ENCODE assay signal across 1 cellular context in the genomic region with DNA sequence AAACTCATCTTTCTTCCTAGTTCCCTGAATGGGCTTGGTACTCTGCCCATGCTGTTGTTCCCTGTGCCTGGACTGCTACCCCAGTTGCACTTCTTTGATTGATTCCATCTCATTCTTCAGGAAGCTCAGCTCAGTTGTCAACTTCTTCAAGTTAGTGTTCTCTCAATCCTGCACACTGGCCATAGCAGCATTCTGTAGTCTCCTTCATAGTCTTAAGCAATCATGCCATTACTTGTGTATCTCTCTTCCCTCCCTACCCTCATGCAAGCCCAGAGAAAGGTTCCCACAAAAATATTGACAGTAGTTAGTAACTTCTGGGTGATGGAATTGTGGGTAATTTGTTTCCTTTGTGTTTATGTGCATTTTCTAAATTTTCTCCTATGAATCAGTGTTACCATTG.
TF ChIP-seq lines count a peak whose summit lies in the region.

No MANE protein-coding gene starts in this region.

TF ChIP-seq in WTC11, 78 proteins besides CTCF, POLR2A, EP300 and RAD21 (continued from another document):
- TF ChIP-seq, protein P1, sequence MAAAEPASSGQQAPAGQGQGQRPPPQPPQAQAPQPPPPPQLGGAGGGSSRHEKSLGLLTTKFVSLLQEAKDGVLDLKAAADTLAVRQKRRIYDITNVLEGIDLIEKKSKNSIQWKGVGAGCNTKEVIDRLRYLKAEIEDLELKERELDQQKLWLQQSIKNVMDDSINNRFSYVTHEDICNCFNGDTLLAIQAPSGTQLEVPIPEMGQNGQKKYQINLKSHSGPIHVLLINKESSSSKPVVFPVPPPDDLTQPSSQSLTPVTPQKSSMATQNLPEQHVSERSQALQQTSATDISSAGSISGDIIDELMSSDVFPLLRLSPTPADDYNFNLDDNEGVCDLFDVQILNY (CRISPR knock-in tag; IDR thresholded peaks at IDR 0.05), result no peak
- TF ChIP-seq KAT7 (CRISPR knock-in tag; IDR thresholded peaks at IDR 0.05; ENCODE audit: borderline replicate concordance) (no peak), ZNF219 (CRISPR knock-in tag; IDR thresholded peaks at IDR 0.05; ENCODE audit: borderline replicate concordance) (no peak), ZNF138 (CRISPR knock-in tag; conservative IDR thresholded peaks at IDR 0.05) (no peak), NR2C2 (CRISPR knock-in tag; IDR thresholded peaks at IDR 0.05) (no peak), TCF7 (CRISPR knock-in tag; IDR thresholded peaks at IDR 0.05; ENCODE audit: low read depth) (no peak), CREM (CRISPR knock-in tag; IDR thresholded peaks at IDR 0.05) (no peak), NFE2L1 (CRISPR knock-in tag; IDR thresholded peaks at IDR 0.05) (no peak), ZNF232 (CRISPR knock-in tag; IDR thresholded peaks at IDR 0.05) (no peak), ATF1 (CRISPR knock-in tag; IDR thresholded peaks at IDR 0.05) (no peak), FOXP1 (CRISPR knock-in tag; IDR thresholded peaks at IDR 0.05; ENCODE audit: borderline replicate concordance) (no peak), NR1H2 (CRISPR knock-in tag; IDR thresholded peaks at IDR 0.05) (no peak)
- TF ChIP-seq, protein P2, sequence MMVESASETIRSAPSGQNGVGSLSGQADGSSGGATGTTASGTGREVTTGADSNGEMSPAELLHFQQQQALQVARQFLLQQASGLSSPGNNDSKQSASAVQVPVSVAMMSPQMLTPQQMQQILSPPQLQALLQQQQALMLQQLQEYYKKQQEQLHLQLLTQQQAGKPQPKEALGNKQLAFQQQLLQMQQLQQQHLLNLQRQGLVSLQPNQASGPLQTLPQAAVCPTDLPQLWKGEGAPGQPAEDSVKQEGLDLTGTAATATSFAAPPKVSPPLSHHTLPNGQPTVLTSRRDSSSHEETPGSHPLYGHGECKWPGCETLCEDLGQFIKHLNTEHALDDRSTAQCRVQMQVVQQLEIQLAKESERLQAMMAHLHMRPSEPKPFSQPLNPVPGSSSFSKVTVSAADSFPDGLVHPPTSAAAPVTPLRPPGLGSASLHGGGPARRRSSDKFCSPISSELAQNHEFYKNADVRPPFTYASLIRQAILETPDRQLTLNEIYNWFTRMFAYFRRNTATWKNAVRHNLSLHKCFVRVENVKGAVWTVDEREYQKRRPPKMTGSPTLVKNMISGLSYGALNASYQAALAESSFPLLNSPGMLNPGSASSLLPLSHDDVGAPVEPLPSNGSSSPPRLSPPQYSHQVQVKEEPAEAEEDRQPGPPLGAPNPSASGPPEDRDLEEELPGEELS (CRISPR knock-in tag; IDR thresholded peaks at IDR 0.05), result no peak
- TF ChIP-seq, protein P3, sequence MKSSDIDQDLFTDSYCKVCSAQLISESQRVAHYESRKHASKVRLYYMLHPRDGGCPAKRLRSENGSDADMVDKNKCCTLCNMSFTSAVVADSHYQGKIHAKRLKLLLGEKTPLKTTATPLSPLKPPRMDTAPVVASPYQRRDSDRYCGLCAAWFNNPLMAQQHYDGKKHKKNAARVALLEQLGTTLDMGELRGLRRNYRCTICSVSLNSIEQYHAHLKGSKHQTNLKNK (CRISPR knock-in tag; IDR thresholded peaks at IDR 0.05), result no peak
- TF ChIP-seq, protein P4, sequence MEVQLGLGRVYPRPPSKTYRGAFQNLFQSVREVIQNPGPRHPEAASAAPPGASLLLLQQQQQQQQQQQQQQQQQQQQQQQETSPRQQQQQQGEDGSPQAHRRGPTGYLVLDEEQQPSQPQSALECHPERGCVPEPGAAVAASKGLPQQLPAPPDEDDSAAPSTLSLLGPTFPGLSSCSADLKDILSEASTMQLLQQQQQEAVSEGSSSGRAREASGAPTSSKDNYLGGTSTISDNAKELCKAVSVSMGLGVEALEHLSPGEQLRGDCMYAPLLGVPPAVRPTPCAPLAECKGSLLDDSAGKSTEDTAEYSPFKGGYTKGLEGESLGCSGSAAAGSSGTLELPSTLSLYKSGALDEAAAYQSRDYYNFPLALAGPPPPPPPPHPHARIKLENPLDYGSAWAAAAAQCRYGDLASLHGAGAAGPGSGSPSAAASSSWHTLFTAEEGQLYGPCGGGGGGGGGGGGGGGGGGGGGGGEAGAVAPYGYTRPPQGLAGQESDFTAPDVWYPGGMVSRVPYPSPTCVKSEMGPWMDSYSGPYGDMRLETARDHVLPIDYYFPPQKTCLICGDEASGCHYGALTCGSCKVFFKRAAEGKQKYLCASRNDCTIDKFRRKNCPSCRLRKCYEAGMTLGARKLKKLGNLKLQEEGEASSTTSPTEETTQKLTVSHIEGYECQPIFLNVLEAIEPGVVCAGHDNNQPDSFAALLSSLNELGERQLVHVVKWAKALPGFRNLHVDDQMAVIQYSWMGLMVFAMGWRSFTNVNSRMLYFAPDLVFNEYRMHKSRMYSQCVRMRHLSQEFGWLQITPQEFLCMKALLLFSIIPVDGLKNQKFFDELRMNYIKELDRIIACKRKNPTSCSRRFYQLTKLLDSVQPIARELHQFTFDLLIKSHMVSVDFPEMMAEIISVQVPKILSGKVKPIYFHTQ (CRISPR knock-in tag; IDR thresholded peaks at IDR 0.05), result no peak
- TF ChIP-seq, protein P5, sequence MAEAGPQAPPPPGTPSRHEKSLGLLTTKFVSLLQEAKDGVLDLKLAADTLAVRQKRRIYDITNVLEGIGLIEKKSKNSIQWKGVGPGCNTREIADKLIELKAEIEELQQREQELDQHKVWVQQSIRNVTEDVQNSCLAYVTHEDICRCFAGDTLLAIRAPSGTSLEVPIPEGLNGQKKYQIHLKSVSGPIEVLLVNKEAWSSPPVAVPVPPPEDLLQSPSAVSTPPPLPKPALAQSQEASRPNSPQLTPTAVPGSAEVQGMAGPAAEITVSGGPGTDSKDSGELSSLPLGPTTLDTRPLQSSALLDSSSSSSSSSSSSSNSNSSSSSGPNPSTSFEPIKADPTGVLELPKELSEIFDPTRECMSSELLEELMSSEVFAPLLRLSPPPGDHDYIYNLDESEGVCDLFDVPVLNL (CRISPR knock-in tag; IDR thresholded peaks at IDR 0.05; ENCODE audit: borderline replicate concordance, low read depth), result no peak
TF ChIP-seq in WTC11: peak in this region for 0.
